Comparison of ENCODE assay signal across 8 cellular contexts in genomic region chr3:154334973-154335420, GRCh38. TPM values are rescaled to one million over a fixed set of nuclear protein-coding genes. Genes with fewer than 3 reads are reported as not detected.
A peak's percentile ranks its signal among the peaks of the same experiment; 100 is the strongest.
DNase-seq lines count a peak whose midpoint lies in the region; ATAC-seq and TF ChIP-seq lines count a peak whose summit lies in the region.

No MANE protein-coding gene starts in this region.

- H3K36me3 Mint-ChIP-seq in activated CD8-positive, alpha-beta memory T cell treated with anti-CD3 and anti-CD28 coated beads, Interleukin-2, amount 10 ng/mL, durations not matched to agents 7 days and 5 days: no peaks in the 10 kb centered on the region

- in situ Hi-C loops in Panc1 (cut with HindIII; ENCODE audit: low pct_unique_long_range_greater_than_20kb, low sequenced_read_pairs): no loop called here
- in situ Hi-C loops in gastrocnemius medialis (cut with MboI; ENCODE audit: low sequenced_read_pairs in 4 of 4): loop anchor here (5.0 to 25.0 kb wide), 5 partner anchors 990 to 1370 kb away; no protein-coding TSS in a partner anchor

- H3K36me3 ChIP-seq in Panc1 (ENCODE audit: control insufficient read depth, insufficient read depth, low read length): no peaks in the 10 kb centered on the region
- H3K36me3 ChIP-seq in esophagus squamous epithelium: no peaks in the 10 kb centered on the region
- no peaks in the 10 kb centered on the region for H3K36me3 ChIP-seq in gastrocnemius medialis

- TF ChIP-seq POLR2A in esophagus squamous epithelium (IDR thresholded peaks at IDR 0.05): no peak
- no peak for TF ChIP-seq POLR2A in gastrocnemius medialis (IDR thresholded peaks at IDR 0.05)

- BruUV-seq in Panc1 (replicated peaks; lab: Mats Ljungman, UMichigan): no TSS peak

- H3K27ac ChIP-seq in Panc1 (ENCODE audit: low read length) (no peak overlapping the region), esophagus squamous epithelium (no peak overlapping the region), gastrocnemius medialis (no peak overlapping the region)

- H3K27me3 ChIP-seq in Panc1 (ENCODE audit: control insufficient read depth, insufficient read depth, low read length) (peaks cover 24% of the 10 kb centered on the region), esophagus squamous epithelium (no peaks in the 10 kb centered on the region), gastrocnemius medialis (peaks cover 0 to 3% (median 0%) of the 10 kb centered on the region in 3 donors)

- no peak overlapping the region for H3K4me3 Mint-ChIP-seq in activated CD8-positive, alpha-beta memory T cell treated with anti-CD3 and anti-CD28 coated beads, Interleukin-2, amount 10 ng/mL, durations not matched to agents 7 days and 5 days

- H3K4me3 ChIP-seq in Panc1 (ENCODE audit: low read depth in 2 of 2, low read length in 2 of 2) (no peak overlapping the region), esophagus squamous epithelium (no peak overlapping the region), gastrocnemius medialis (no peak overlapping the region)

- 7 to 10% methylated on average over 3 of the region's 3 CpGs for WGBS in esophagus squamous epithelium, 2 donors

- TF ChIP-seq CTCF in Panc1 (IDR thresholded peaks at IDR 0.05) (peak; percentile 69; the same call in 1 of the 2 replicates), esophagus squamous epithelium (IDR thresholded peaks at IDR 0.05) (peak; percentile 26 to 66 (median 54)), gastrocnemius medialis (IDR thresholded peaks at IDR 0.05 in 4 of 5, conservative IDR thresholded peaks at IDR 0.05 in 1 of 5) (peak; percentile 34 to 68 (median 42))

- intact Hi-C loops in Panc1 (cut with micrococcal nuclease; ENCODE audit: unreplicated experiment): loop anchor here (2.0 to 10.0 kb wide), 2 partner anchors 410 to 988 kb away; no protein-coding TSS in a partner anchor
- intact Hi-C loops in esophagus squamous epithelium (cut with DNase I): no loop called here
- intact Hi-C loops in gastrocnemius medialis (cut with DNase I; ENCODE audit: low total_unique reads): loop anchor here (5.0 kb wide), 2 partner anchors 987 to 1367 kb away; no protein-coding TSS in a partner anchor

- H3K27me3 Mint-ChIP-seq in activated CD8-positive, alpha-beta memory T cell treated with anti-CD3 and anti-CD28 coated beads, Interleukin-2, amount 10 ng/mL, durations not matched to agents 7 days and 5 days: peaks cover 23% of the 10 kb centered on the region

- CTCF ChIA-PET in Panc1 (lab: Charles Lee): no interaction called here
- CTCF ChIA-PET in activated CD8-positive, alpha-beta memory T cell treated with anti-CD3 and anti-CD28 coated beads, Interleukin-2, amount 10 ng/mL, durations not matched to agents 7 days and 5 days (lab: Charles Lee): interaction anchor here (1.5 kb wide), 1 partner anchor 10 kb away, joined by 5 read pairs; the partner anchor contains the start of gene DHX36

- H3K27ac Mint-ChIP-seq in activated CD8-positive, alpha-beta memory T cell treated with anti-CD3 and anti-CD28 coated beads, Interleukin-2, amount 10 ng/mL, durations not matched to agents 7 days and 5 days: no peak overlapping the region

- POLR2A ChIA-PET in Panc1 (lab: Charles Lee): no interaction called here

- ATAC-seq in HG03432 (IDR thresholded peaks at IDR 0.05; ENCODE audit: unreplicated experiment): peak; percentile 67
- peak; percentile 58; the same call in 1 of the 2 replicates for ATAC-seq in Panc1
- peak in 1 of 2 donors; percentile 54 for ATAC-seq in gastrocnemius medialis
- ATAC-seq in activated CD8-positive, alpha-beta memory T cell treated with anti-CD3 and anti-CD28 coated beads, Interleukin-2, amount 10 ng/mL, durations not matched to agents 7 days and 5 days: no peak

- H3K4me1 ChIP-seq in Panc1 (ENCODE audit: control insufficient read depth, insufficient read depth, low read length) (no peaks in the 10 kb centered on the region), esophagus squamous epithelium (no peaks in the 10 kb centered on the region), gastrocnemius medialis (no peaks in the 10 kb centered on the region)

- no peaks in the 10 kb centered on the region for H3K4me1 Mint-ChIP-seq in activated CD8-positive, alpha-beta memory T cell treated with anti-CD3 and anti-CD28 coated beads, Interleukin-2, amount 10 ng/mL, durations not matched to agents 7 days and 5 days

- H3K9me3 Mint-ChIP-seq in activated CD8-positive, alpha-beta memory T cell treated with anti-CD3 and anti-CD28 coated beads, Interleukin-2, amount 10 ng/mL, durations not matched to agents 7 days and 5 days (ENCODE audit: low read depth): no peaks in the 10 kb centered on the region

- H3K9me3 ChIP-seq in Panc1 (ENCODE audit: control insufficient read depth, insufficient read depth, low read depth, low read length): no peaks in the 10 kb centered on the region
- no peaks in the 10 kb centered on the region for H3K9me3 ChIP-seq in esophagus squamous epithelium
- no peaks in the 10 kb centered on the region for H3K9me3 ChIP-seq in gastrocnemius medialis

- DNase-seq in DMS153 treated with DMSO at 0.1 percent for 48 hours (lab: John Stamatoyannopoulos, UW; ENCODE audit: unreplicated experiment) (peak; percentile 35), DMS153 (lab: John Stamatoyannopoulos, UW) (no peak), Panc1 (ENCODE audit: low read depth, low spot score) (no peak), esophagus squamous epithelium (lab: John Stamatoyannopoulos, UW) (no peak), gastrocnemius medialis (no peak)
- DNase-seq in activated CD4-positive, alpha-beta T cell treated with anti-CD3 and anti-CD28 coated beads, Interleukin-2, amount 50 U/mL, for 1 hour: no peak
- no peak for DNase-seq in activated CD8-positive, alpha-beta memory T cell treated with anti-CD3 and anti-CD28 coated beads, Interleukin-2, amount 10 ng/mL, durations not matched to agents 7 days and 5 days

RNA-seq across cellular contexts. Expression of gene DHX36, which starts 10.7 kb away (rescaled TPM):
- total RNA-seq in Panc1 (2021; ENCODE audit: unreplicated experiment) (74.3 TPM), esophagus squamous epithelium (10 to 100 TPM; 16.5 to 59.1 (median 39.7) TPM), gastrocnemius medialis (100 to 1,000 TPM in 2 of 4 donors, 10 to 100 TPM in 2; 59.0 to 211 (median 143) TPM)
- polyA plus RNA-seq in Panc1 (2012; ENCODE audit: insufficient read length): 32.2 TPM
- 10 to 100 TPM; 70.5 to 77.2 TPM for total RNA-seq in activated CD8-positive, alpha-beta memory T cell treated with anti-CD3 and anti-CD28 coated beads, Interleukin-2, amount 10 ng/mL, durations not matched to agents 7 days and 5 days
